In the genomic region with DNA sequence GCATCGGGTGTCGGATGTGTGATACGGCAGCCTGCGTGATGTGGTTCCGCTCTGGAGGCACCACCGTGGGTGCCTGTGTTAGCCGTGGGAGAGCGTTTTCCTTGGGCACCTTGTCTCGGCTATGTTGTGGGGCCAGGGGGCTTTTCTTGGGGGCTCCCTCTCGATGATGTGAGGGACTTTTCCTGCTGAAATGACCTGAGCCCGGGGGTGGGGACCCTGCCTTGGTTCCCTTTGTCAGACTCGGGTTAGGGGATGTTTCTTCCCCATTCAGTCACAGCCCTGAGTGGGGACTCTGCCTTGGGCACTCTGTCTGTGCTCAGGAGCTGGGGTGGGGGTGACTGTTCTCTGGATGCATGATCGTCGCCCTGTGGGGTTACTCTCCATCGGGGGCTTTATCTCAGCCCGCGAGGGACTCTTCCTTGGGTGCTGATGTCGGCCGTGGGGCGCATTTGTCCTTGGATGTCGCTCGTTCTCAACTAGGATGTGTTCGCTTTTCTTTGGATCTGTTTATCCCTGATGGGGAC, we compare ENCODE assay signal across 1 cellular context.
TF ChIP-seq lines count a peak whose summit lies in the region.

No MANE protein-coding gene starts in this region.

TF ChIP-seq in K562, 482 proteins besides CTCF, POLR2A, EP300 and RAD21:
- no peak for TF ChIP-seq BDP1 (IDR thresholded peaks at IDR 0.05; ENCODE audit: insufficient read depth, insufficient read length)
- TF ChIP-seq RBM22 (IDR thresholded peaks at IDR 0.05; ENCODE audit: low read depth, low read length, poor library complexity, severe bottlenecking) = no peak
- TF ChIP-seq, protein P1, sequence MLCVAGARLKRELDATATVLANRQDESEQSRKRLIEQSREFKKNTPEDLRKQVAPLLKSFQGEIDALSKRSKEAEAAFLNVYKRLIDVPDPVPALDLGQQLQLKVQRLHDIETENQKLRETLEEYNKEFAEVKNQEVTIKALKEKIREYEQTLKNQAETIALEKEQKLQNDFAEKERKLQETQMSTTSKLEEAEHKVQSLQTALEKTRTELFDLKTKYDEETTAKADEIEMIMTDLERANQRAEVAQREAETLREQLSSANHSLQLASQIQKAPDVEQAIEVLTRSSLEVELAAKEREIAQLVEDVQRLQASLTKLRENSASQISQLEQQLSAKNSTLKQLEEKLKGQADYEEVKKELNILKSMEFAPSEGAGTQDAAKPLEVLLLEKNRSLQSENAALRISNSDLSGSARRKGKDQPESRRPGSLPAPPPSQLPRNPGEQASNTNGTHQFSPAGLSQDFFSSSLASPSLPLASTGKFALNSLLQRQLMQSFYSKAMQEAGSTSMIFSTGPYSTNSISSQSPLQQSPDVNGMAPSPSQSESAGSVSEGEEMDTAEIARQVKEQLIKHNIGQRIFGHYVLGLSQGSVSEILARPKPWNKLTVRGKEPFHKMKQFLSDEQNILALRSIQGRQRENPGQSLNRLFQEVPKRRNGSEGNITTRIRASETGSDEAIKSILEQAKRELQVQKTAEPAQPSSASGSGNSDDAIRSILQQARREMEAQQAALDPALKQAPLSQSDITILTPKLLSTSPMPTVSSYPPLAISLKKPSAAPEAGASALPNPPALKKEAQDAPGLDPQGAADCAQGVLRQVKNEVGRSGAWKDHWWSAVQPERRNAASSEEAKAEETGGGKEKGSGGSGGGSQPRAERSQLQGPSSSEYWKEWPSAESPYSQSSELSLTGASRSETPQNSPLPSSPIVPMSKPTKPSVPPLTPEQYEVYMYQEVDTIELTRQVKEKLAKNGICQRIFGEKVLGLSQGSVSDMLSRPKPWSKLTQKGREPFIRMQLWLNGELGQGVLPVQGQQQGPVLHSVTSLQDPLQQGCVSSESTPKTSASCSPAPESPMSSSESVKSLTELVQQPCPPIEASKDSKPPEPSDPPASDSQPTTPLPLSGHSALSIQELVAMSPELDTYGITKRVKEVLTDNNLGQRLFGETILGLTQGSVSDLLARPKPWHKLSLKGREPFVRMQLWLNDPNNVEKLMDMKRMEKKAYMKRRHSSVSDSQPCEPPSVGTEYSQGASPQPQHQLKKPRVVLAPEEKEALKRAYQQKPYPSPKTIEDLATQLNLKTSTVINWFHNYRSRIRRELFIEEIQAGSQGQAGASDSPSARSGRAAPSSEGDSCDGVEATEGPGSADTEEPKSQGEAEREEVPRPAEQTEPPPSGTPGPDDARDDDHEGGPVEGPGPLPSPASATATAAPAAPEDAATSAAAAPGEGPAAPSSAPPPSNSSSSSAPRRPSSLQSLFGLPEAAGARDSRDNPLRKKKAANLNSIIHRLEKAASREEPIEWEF (CRISPR knock-in tag; IDR thresholded peaks at IDR 0.05) = no peak
- no peak for TF ChIP-seq ZNF695 (CRISPR knock-in tag; IDR thresholded peaks at IDR 0.05)
- peak; percentile 9 for TF ChIP-seq TAF1 (IDR thresholded peaks at IDR 0.05; ENCODE audit: control insufficient read depth, extremely low read depth, insufficient read depth, low read length, severe bottlenecking)
- peak; percentile 26; the same call in 1 of the 2 replicates for TF ChIP-seq RBFOX2 (IDR thresholded peaks at IDR 0.05; ENCODE audit: low read depth, low read length)
- no peak for TF ChIP-seq PTRF (tag; IDR thresholded peaks at IDR 0.05)
- no peak for TF ChIP-seq ZNF197 (CRISPR knock-in tag; IDR thresholded peaks at IDR 0.05; ENCODE audit: low read depth)
- TF ChIP-seq EP400 (IDR thresholded peaks at IDR 0.05) = 0 out of 2 replicates have a peak, but pooled peaks have one; percentile 8
- no peak for TF ChIP-seq RFX5 (IDR thresholded peaks at IDR 0.05; ENCODE audit: low read depth, low read length)
- TF ChIP-seq FOXK2 (conservative IDR thresholded peaks at IDR 0.05 in 1 of 2, IDR thresholded peaks at IDR 0.05 in 1 of 2; ENCODE audit: low read depth in 2 of 2) = no peak
- TF ChIP-seq MTF1 (CRISPR knock-in tag; IDR thresholded peaks at IDR 0.05; ENCODE audit: borderline replicate concordance) = no peak
